25 cellular contexts compared by ENCODE assay signal in the genomic region with DNA sequence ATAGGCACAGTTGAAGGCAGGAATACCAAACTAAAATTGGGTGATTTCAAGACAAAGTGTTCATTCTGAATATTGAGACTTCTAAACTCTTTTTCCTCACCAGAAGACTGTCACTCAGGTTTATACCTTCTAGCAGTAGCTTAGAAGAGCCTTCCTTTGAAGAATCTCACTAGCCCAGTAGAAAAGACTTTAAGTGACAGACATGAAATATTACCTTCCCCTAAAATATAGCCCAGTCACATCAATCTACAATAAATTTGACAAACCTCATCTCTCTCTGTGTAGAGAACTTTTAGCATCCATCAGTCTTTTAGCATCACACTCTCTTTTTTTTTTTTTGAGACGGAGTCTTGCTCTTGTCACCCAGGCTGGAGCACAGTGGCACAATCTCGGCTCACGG.
DNase-seq lines count a peak whose midpoint lies in the region; ATAC-seq, FAIRE-seq and TF ChIP-seq lines count a peak whose summit lies in the region.
"Had no signal": no experiment of that assay in that cellular context is flagged by ENCODE, and none has a peak within 500 bp of the region (broad histone marks: within the 10 kb centered on the region; RNA-seq: fewer than 3 reads in every experiment).

No MANE protein-coding gene starts in this region.

- H3K4me3 ChIP-seq in A549, result no peak overlapping the region
- no peak overlapping the region for H3K4me3 ChIP-seq in CD4-positive, alpha-beta memory T cell (ENCODE audit: low read length in 2 of 2)
- no peak overlapping the region for H3K4me3 ChIP-seq in naive thymus-derived CD4-positive, alpha-beta T cell (ENCODE audit: low read length)
- H3K4me3 ChIP-seq: GM23248, SK-N-MC had no signal

- TF ChIP-seq EP300 in A549 (IDR thresholded peaks at IDR 0.05), result no peak

- no peaks in the 10 kb centered on the region for H3K9me3 Mint-ChIP-seq in CD4-positive, alpha-beta memory T cell
- H3K9me3 Mint-ChIP-seq in activated B cell treated with CpG ODN at 0.5 μM for 24 hours, result no peaks in the 10 kb centered on the region
- H3K9me3 Mint-ChIP-seq in naive thymus-derived CD4-positive, alpha-beta T cell, result no peaks in the 10 kb centered on the region
- H3K9me3 Mint-ChIP-seq: H9 had no signal

- H3K9me3 ChIP-seq in A549, result no peaks in the 10 kb centered on the region
- H3K9me3 ChIP-seq in CD4-positive, alpha-beta memory T cell (ENCODE audit: control insufficient read depth in 1 of 2, low read length in 2 of 2), result no peaks in the 10 kb centered on the region
- H3K9me3 ChIP-seq in naive thymus-derived CD4-positive, alpha-beta T cell (ENCODE audit: control insufficient read depth in 2 of 3, low read length in 3 of 3), result no peaks in the 10 kb centered on the region

- 76% methylated on average over 3 of the region's 3 CpGs for WGBS in A549 (ENCODE audit: missing lambda C conversion rate)

- CTCF ChIA-PET in A549 (lab: Yijun Ruan, JAX) (interaction anchor here (0.6 to 2.9 kb wide), 4 partner anchors 16 to 377 kb away, joined by 3 to 9 read pairs (median 4); no protein-coding TSS in a partner anchor), activated B cell treated with CpG ODN at 0.5 μM for 24 hours (lab: Charles Lee) (interaction anchor here (0.7 to 1.0 kb wide), 2 partner anchors 16 to 17 kb away, joined by 3 to 4 read pairs; no protein-coding TSS in a partner anchor)
- CTCF ChIA-PET in CD4-positive, alpha-beta memory T cell (lab: Charles Lee; ENCODE audit: partially characterized antibody), result interaction anchor here (0.9 kb wide), 2 partner anchors 16 to 331 kb away, joined by 3 read pairs; no protein-coding TSS in a partner anchor
- CTCF ChIA-PET in naive thymus-derived CD4-positive, alpha-beta T cell (lab: Charles Lee), result no interaction called here

- peak; percentile 43 for FAIRE-seq in A549 (lab: Jason Lieb, UNC)
- FAIRE-seq: A204.1, D721Med, GM18507, HTR-8/SVneo, RCC 7860 had no signal

- H3K27ac Mint-ChIP-seq in CD4-positive, alpha-beta memory T cell, result peak overlapping the region in 4 of 7 donors; percentile 5 to 57 (median 28)
- peak overlapping the region; percentile 59 for H3K27ac Mint-ChIP-seq in activated B cell treated with CpG ODN at 0.5 μM for 24 hours
- H3K27ac Mint-ChIP-seq in naive thymus-derived CD4-positive, alpha-beta T cell, result peak overlapping the region in 7 of 9 donors; percentile 2 to 67 (median 53)
- H3K27ac Mint-ChIP-seq: H9 had no signal

- H3K27me3 ChIP-seq in CD4-positive, alpha-beta memory T cell (ENCODE audit: insufficient read depth, low read length), result no peaks in the 10 kb centered on the region
- no peaks in the 10 kb centered on the region for H3K27me3 ChIP-seq in naive thymus-derived CD4-positive, alpha-beta T cell (ENCODE audit: control insufficient read depth in 2 of 2, insufficient read depth in 2 of 2, low read length in 2 of 2)

- H3K27ac ChIP-seq in A549, result no peak overlapping the region
- no peak overlapping the region for H3K27ac ChIP-seq in CD4-positive, alpha-beta memory T cell (ENCODE audit: low read depth, low read length)
- no peak overlapping the region for H3K27ac ChIP-seq in naive thymus-derived CD4-positive, alpha-beta T cell (ENCODE audit: low read depth, low read length)
- H3K27ac ChIP-seq: GM23248, SK-N-MC had no signal

- peaks cover 3 to 14% (median 4%) of the 10 kb centered on the region in 4 donors for H3K4me1 Mint-ChIP-seq in CD4-positive, alpha-beta memory T cell
- H3K4me1 Mint-ChIP-seq in activated B cell treated with CpG ODN at 0.5 μM for 24 hours, result no peaks in the 10 kb centered on the region
- peaks cover 4 to 10% (median 6%) of the 10 kb centered on the region in 7 donors for H3K4me1 Mint-ChIP-seq in naive thymus-derived CD4-positive, alpha-beta T cell
- H3K4me1 Mint-ChIP-seq: H9 had no signal

- H3K4me3 Mint-ChIP-seq in CD4-positive, alpha-beta memory T cell, result no peak overlapping the region
- no peak overlapping the region for H3K4me3 Mint-ChIP-seq in activated B cell treated with CpG ODN at 0.5 μM for 24 hours
- H3K4me3 Mint-ChIP-seq in naive thymus-derived CD4-positive, alpha-beta T cell, result no peak overlapping the region
- H3K4me3 Mint-ChIP-seq: H9 had no signal

- H3K27me3 Mint-ChIP-seq in CD4-positive, alpha-beta memory T cell, result no peaks in the 10 kb centered on the region
- no peaks in the 10 kb centered on the region for H3K27me3 Mint-ChIP-seq in activated B cell treated with CpG ODN at 0.5 μM for 24 hours
- no peaks in the 10 kb centered on the region for H3K27me3 Mint-ChIP-seq in naive thymus-derived CD4-positive, alpha-beta T cell

- DNase-seq in A549 (ENCODE audit: low read depth in 1 of 2, low spot score in 1 of 2) (no peak), activated B cell treated with CpG ODN at 0.5 μM for 24 hours (no peak), AG08396 (ENCODE audit: low spot score) (no peak)
- DNase-seq in CD4-positive, alpha-beta memory T cell, result no peak
- no peak for DNase-seq in naive thymus-derived CD4-positive, alpha-beta T cell
- DNase-seq: C1 segment of cervical spinal cord, GM23248, H9, KBM-7, MV-4-11, NCI-H1105 treated with DMSO at 0.1 percent for 48 hours, NCI-H146, NCI-H1930, NCI-H2107, NCI-H524 treated with DMSO at 0.1 percent for 48 hours, NCI-H774, SIG-M5 had no signal

- POLR2A ChIA-PET in A549 (lab: Yijun Ruan, JAX) (no interaction called here), activated B cell treated with CpG ODN at 0.5 μM for 24 hours (lab: Charles Lee) (no interaction called here)
- POLR2A ChIA-PET in CD4-positive, alpha-beta memory T cell (lab: Charles Lee; ENCODE audit: partially characterized antibody), result interaction anchor here (0.7 kb wide), 1 partner anchor 23 kb away, joined by 3 read pairs; no protein-coding TSS in a partner anchor
- POLR2A ChIA-PET in naive thymus-derived CD4-positive, alpha-beta T cell (lab: Charles Lee), result interaction anchor here (0.6 kb wide), 1 partner anchor 11 kb away, joined by 5 read pairs; no protein-coding TSS in a partner anchor

- no peak for TF ChIP-seq POLR2A in A549 (IDR thresholded peaks at IDR 0.05; ENCODE audit: low read length)

- ATAC-seq in A549, result no peak
- no peak for ATAC-seq in activated B cell treated with CpG ODN at 0.5 μM for 24 hours (ENCODE audit: low read depth)
- ATAC-seq in naive thymus-derived CD4-positive, alpha-beta T cell, result no peak
- no peak for ATAC-seq in HG02571 (IDR thresholded peaks at IDR 0.05; ENCODE audit: unreplicated experiment)
- no peak for ATAC-seq in HG03139 (IDR thresholded peaks at IDR 0.05; ENCODE audit: unreplicated experiment)

- TF ChIP-seq CTCF in A549 (IDR thresholded peaks at IDR 0.05), result no peak
- no peak for TF ChIP-seq CTCF in activated B cell treated with CpG ODN at 0.5 μM for 24 hours (IDR thresholded peaks at IDR 0.05)

- peaks cover 23 to 64% of the 10 kb centered on the region in 2 donors for H3K36me3 Mint-ChIP-seq in CD4-positive, alpha-beta memory T cell
- H3K36me3 Mint-ChIP-seq in activated B cell treated with CpG ODN at 0.5 μM for 24 hours (ENCODE audit: low read depth), result peaks cover 72% of the 10 kb centered on the region
- H3K36me3 Mint-ChIP-seq in naive thymus-derived CD4-positive, alpha-beta T cell, result peaks cover 5 to 43% (median 18%) of the 10 kb centered on the region in 5 donors

- H3K4me1 ChIP-seq in A549, result no peaks in the 10 kb centered on the region
- no peaks in the 10 kb centered on the region for H3K4me1 ChIP-seq in CD4-positive, alpha-beta memory T cell (ENCODE audit: insufficient read depth, low read length)
- H3K4me1 ChIP-seq in naive thymus-derived CD4-positive, alpha-beta T cell (ENCODE audit: control insufficient read depth in 2 of 2, insufficient read depth in 2 of 2, low read length in 2 of 2), result no peaks in the 10 kb centered on the region

- no peak for TF ChIP-seq RAD21 in A549 (conservative IDR thresholded peaks at IDR 0.05 in 1 of 2, IDR thresholded peaks at IDR 0.05 in 1 of 2)

- H3K4me2 ChIP-seq in A549, result no peak overlapping the region

- intact Hi-C loops in CD4-positive, alpha-beta memory T cell (cut with micrococcal nuclease), result no loop called here
- intact Hi-C loops in activated B cell treated with CpG ODN at 0.5 μM for 24 hours (cut with micrococcal nuclease), result no loop called here
- intact Hi-C loops in naive thymus-derived CD4-positive, alpha-beta T cell (cut with micrococcal nuclease), result no loop called here

- H3K36me3 ChIP-seq in CD4-positive, alpha-beta memory T cell (ENCODE audit: insufficient read depth, low read length), result peaks cover 35% of the 10 kb centered on the region
- H3K36me3 ChIP-seq in naive thymus-derived CD4-positive, alpha-beta T cell (ENCODE audit: control insufficient read depth in 2 of 3, insufficient read depth in 3 of 3, low read length in 3 of 3), result peaks cover 0 to 71% (median 23%) of the 10 kb centered on the region in 3 experiments

TF ChIP-seq in A549, 52 proteins besides CTCF, POLR2A, EP300 and RAD21 (continues in another document):
- TF ChIP-seq, protein P1, sequence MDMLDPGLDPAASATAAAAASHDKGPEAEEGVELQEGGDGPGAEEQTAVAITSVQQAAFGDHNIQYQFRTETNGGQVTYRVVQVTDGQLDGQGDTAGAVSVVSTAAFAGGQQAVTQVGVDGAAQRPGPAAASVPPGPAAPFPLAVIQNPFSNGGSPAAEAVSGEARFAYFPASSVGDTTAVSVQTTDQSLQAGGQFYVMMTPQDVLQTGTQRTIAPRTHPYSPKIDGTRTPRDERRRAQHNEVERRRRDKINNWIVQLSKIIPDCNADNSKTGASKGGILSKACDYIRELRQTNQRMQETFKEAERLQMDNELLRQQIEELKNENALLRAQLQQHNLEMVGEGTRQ (IDR thresholded peaks at IDR 0.05), result no peak
- no peak for TF ChIP-seq FOXS1 (CRISPR knock-in tag; IDR thresholded peaks at IDR 0.05)
- no peak for TF ChIP-seq CHD2 (IDR thresholded peaks at IDR 0.05; ENCODE audit: low read length, partially characterized antibody)
- no peak for TF ChIP-seq HDAC2 (IDR thresholded peaks at IDR 0.05)
- no peak for TF ChIP-seq RARB (CRISPR knock-in tag; IDR thresholded peaks at IDR 0.05)
- TF ChIP-seq HOXB13 (CRISPR knock-in tag; IDR thresholded peaks at IDR 0.05; ENCODE audit: low read depth), result no peak
- no peak for TF ChIP-seq EHMT2 (IDR thresholded peaks at IDR 0.05; ENCODE audit: low read depth)
- TF ChIP-seq ZNF302 (CRISPR knock-in tag; IDR thresholded peaks at IDR 0.05), result no peak
- no peak for TF ChIP-seq ZFP36 (IDR thresholded peaks at IDR 0.05; ENCODE audit: borderline replicate concordance, partially characterized antibody)
- TF ChIP-seq CHD4 (IDR thresholded peaks at IDR 0.05; ENCODE audit: borderline replicate concordance), result no peak
- TF ChIP-seq, protein P2, sequence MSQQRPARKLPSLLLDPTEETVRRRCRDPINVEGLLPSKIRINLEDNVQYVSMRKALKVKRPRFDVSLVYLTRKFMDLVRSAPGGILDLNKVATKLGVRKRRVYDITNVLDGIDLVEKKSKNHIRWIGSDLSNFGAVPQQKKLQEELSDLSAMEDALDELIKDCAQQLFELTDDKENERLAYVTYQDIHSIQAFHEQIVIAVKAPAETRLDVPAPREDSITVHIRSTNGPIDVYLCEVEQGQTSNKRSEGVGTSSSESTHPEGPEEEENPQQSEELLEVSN (IDR thresholded peaks at IDR 0.05; ENCODE audit: borderline replicate concordance, low read depth), result no peak
- no peak for TF ChIP-seq FOSB (CRISPR knock-in tag; IDR thresholded peaks at IDR 0.05)
- no peak for TF ChIP-seq MAZ (IDR thresholded peaks at IDR 0.05; ENCODE audit: borderline replicate concordance, low read depth, low read length)
- TF ChIP-seq ZC3H11A (IDR thresholded peaks at IDR 0.05), result no peak

Comparison
In these comparisons a context has a peak if more than half of its experiments do, and no peak if none do; other contexts are left out.
1. POLR2A ChIA-PET loops: an anchor here in CD4-positive, alpha-beta memory T cell (0.7 kb wide) and naive thymus-derived CD4-positive, alpha-beta T cell (0.6 kb wide); none called in A549 and activated B cell treated with CpG ODN at 0.5 μM for 24 hours.